8 cellular contexts compared by ENCODE assay signal in the genomic region with DNA sequence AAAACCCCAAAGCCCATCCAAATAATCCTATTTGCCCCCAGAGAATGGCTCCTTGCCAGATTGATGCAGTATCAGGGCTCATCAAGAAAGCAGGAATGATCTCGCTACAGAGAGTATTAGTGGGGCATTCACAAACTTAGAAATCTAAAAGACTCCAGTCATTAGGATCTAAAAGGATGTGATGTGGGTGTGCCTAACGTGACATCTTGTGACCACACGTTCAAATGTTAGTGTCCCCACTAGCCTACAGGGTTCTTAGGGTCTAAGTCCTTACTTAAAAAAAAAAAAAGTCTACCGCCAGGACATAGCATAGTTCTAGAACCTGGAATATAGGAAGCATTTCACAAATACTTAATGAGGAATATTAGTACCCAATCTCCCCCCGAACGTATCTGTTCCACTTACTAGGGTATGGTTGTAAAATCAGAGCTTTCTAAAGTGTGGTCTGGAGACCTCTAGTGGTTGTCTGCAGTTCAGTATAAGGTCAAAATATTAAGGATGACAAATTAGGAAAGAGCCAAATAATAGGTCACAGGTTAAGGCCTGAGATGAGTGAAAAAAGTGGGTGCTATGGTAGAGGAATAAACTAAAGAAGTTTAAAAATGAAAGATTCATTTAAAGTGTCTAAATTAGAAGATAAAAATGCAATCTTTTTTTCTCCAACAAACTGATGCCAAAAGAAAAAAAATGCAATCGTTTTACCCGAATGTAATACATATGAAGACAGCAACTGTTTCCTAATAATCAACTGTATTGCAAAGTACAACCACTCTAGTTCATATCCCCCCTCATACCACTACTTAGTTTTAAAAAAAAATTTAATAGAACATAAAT. TPM values are rescaled to one million over a fixed set of nuclear protein-coding genes. Genes with fewer than 3 reads are reported as not detected.
DNase-seq lines count a peak whose midpoint lies in the region; ATAC-seq, FAIRE-seq and TF ChIP-seq lines count a peak whose summit lies in the region.

No MANE protein-coding gene starts in this region.

- in situ Hi-C loops in GM13977 (cut with MboI; ENCODE audit: low pct_unique_long_range_greater_than_20kb, low sequenced_read_pairs, unreplicated experiment) = loop anchor here (10.0 kb wide), 1 partner anchor 229 kb away; no protein-coding TSS in a partner anchor

- peaks cover 0 to 6% (median 3%) of the 10 kb centered on the region in 3 donors for H3K4me1 ChIP-seq in pancreas

- H3K9me3 ChIP-seq in pancreas = no peaks in the 10 kb centered on the region

- intact Hi-C loops in pancreas (cut with DNase I) = no loop called here

- POLR2A ChIA-PET in AG04449 (lab: Yijun Ruan, JAX) = no interaction called here

- H3K27me3 ChIP-seq in pancreas = no peaks in the 10 kb centered on the region

- no peak for DNase-seq in AG04449 (ENCODE audit: low read depth, low spot score)
- peak; percentile 28 for DNase-seq in GM13977 (ENCODE audit: low spot score)
- DNase-seq in NCI-H69 (lab: John Stamatoyannopoulos, UW) = peak; percentile 54
- peak; percentile 68 for DNase-seq in dermis blood vessel endothelial cell
- no peak for DNase-seq in pancreas
- no peak for DNase-seq in activated naive CD4-positive, alpha-beta T cell treated with Interleukin-2 at 50 U/mL for 16 hours
- no peak for DNase-seq in effector CD4-positive, alpha-beta T cell

- H3K27ac ChIP-seq in pancreas = no peak overlapping the region

- ATAC-seq in pancreas = peak in 3 of 4 donors; percentile 61 to 72 (median 66)
- ATAC-seq in HG02885 (IDR thresholded peaks at IDR 0.05; ENCODE audit: poor library complexity, unreplicated experiment) = no peak

- CTCF ChIA-PET in AG04449 (lab: Yijun Ruan, JAX) = interaction anchor here (0.6 to 4.6 kb wide), 15 partner anchors 8 to 230 kb away, joined by 3 to 59 read pairs (median 4); no protein-coding TSS in a partner anchor

- peak; percentile 23 for FAIRE-seq in pancreas (lab: Jason Lieb, UNC)

- TF ChIP-seq CTCF in AG04449 (IDR thresholded peaks at IDR 0.05; ENCODE audit: insufficient read depth, low read length, missing control alignments) (peak; percentile 46), GM13977 (IDR thresholded peaks at IDR 0.05; ENCODE audit: extremely low read depth, insufficient read depth, missing control alignments) (peak; percentile 75), pancreas (IDR thresholded peaks at IDR 0.05) (peak in 2 of 4 donors; percentile 29 to 30)

- no peak overlapping the region for H3K4me3 ChIP-seq in AG04449 (ENCODE audit: low read depth, low read length)
- H3K4me3 ChIP-seq in pancreas = no peak overlapping the region

- WGBS in pancreas, 2 donors = 59 to 64% methylated on average over 8 of the region's 8 CpGs

- H3K36me3 ChIP-seq in pancreas = no peaks in the 10 kb centered on the region

RNA-seq across cellular contexts. Expression of a gene that starts 4.2 kb away (rescaled TPM):
- total RNA-seq in dermis blood vessel endothelial cell (0.17 TPM in 1 of 2 replicates, not detected in the other), pancreas (not detected)
- polyA plus RNA-seq in pancreas = not detected

Comparison
In these comparisons a context has a peak if more than half of its experiments do, and no peak if none do; other contexts are left out.
1. DNase-seq: peak in GM13977 (single experiment), NCI-H69 (single experiment) and dermis blood vessel endothelial cell (single experiment); none in AG04449 (single experiment), pancreas (0 of 6), activated naive CD4-positive, alpha-beta T cell treated with Interleukin-2 at 50 U/mL for 16 hours (single experiment) and effector CD4-positive, alpha-beta T cell (single experiment).